Comparison of ENCODE assay signal across 1 cellular context in genomic region chr10:87225148-87225547, GRCh38. TPM values are rescaled to one million over a fixed set of nuclear protein-coding genes. Genes with fewer than 3 reads are reported as not detected.
"Had no signal": no experiment of that assay in that cellular context is flagged by ENCODE, and none has a peak within 500 bp of the region (broad histone marks: within the 10 kb centered on the region; RNA-seq: fewer than 3 reads in every experiment).

A gene with protein sequence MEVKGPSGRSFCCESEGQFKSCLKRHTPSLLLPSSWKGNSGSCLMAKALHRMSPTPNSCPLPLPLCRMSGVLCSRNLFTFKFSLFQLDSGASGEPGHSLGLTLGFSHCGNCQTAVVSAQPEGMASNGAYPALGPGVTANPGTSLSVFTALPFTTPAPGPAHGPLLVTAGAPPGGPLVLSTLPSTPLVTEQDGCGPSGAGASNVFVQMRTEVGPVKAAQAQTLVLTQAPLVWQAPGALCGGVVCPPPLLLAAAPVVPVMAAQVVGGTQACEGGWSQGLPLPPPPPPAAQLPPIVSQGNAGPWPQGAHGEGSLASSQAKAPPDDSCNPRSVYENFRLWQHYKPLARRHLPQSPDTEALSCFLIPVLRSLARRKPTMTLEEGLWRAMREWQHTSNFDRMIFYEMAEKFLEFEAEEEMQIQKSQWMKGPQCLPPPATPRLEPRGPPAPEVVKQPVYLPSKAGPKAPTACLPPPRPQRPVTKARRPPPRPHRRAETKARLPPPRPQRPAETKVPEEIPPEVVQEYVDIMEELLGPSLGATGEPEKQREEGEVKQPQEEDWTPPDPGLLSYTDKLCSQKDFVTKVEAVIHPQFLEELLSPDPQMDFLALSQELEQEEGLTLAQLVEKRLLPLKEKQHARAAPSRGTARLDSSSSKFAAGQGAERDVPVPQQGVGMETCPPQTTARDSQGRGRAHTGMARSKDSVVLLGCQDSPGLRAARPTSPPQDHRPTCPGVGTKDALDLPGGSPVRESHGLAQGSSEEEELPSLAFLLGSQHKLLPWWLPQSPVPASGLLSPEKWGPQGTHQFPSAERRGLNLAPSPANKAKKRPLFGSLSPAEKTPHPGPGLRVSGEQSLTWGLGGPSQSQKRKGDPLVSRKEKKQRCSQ (plus strand): TSS chr10:87225448. CDS start chr10:87225831, 383 bp downstream.

RNA-seq across cellular contexts. Expression of the gene that starts here (rescaled TPM):
- total RNA-seq: G401 had no signal
